Comparison of ENCODE assay signal across 1 cellular context in the genomic region with DNA sequence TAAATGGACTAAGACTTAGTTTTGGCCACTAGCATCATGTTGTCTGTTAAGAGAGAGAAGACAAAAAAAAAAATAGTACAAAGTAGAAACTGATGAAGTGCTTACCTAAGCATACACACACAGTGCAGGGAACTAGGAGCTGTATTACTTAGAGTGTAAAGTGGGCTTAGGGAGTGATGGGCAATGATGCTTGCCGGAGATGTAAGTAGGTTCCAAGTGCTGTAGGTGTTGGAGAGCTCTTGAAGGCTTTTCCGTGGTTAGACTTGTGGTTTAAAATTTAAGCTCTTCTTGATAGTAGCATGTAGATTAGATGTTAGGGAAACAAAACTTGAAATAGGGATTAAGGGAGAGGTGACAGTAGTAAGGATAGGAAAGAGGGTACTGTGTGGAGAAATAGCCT.
TF ChIP-seq lines count a peak whose summit lies in the region.

No MANE protein-coding gene starts in this region.

TF ChIP-seq in WTC11, 78 proteins besides CTCF, POLR2A, EP300 and RAD21 (continued from another document):
- TF ChIP-seq CREM (CRISPR knock-in tag; IDR thresholded peaks at IDR 0.05) = no peak
- TF ChIP-seq, protein P1, sequence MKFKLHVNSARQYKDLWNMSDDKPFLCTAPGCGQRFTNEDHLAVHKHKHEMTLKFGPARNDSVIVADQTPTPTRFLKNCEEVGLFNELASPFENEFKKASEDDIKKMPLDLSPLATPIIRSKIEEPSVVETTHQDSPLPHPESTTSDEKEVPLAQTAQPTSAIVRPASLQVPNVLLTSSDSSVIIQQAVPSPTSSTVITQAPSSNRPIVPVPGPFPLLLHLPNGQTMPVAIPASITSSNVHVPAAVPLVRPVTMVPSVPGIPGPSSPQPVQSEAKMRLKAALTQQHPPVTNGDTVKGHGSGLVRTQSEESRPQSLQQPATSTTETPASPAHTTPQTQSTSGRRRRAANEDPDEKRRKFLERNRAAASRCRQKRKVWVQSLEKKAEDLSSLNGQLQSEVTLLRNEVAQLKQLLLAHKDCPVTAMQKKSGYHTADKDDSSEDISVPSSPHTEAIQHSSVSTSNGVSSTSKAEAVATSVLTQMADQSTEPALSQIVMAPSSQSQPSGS (CRISPR knock-in tag; IDR thresholded peaks at IDR 0.05; ENCODE audit: borderline replicate concordance, low read depth) = no peak
- TF ChIP-seq, protein P2, sequence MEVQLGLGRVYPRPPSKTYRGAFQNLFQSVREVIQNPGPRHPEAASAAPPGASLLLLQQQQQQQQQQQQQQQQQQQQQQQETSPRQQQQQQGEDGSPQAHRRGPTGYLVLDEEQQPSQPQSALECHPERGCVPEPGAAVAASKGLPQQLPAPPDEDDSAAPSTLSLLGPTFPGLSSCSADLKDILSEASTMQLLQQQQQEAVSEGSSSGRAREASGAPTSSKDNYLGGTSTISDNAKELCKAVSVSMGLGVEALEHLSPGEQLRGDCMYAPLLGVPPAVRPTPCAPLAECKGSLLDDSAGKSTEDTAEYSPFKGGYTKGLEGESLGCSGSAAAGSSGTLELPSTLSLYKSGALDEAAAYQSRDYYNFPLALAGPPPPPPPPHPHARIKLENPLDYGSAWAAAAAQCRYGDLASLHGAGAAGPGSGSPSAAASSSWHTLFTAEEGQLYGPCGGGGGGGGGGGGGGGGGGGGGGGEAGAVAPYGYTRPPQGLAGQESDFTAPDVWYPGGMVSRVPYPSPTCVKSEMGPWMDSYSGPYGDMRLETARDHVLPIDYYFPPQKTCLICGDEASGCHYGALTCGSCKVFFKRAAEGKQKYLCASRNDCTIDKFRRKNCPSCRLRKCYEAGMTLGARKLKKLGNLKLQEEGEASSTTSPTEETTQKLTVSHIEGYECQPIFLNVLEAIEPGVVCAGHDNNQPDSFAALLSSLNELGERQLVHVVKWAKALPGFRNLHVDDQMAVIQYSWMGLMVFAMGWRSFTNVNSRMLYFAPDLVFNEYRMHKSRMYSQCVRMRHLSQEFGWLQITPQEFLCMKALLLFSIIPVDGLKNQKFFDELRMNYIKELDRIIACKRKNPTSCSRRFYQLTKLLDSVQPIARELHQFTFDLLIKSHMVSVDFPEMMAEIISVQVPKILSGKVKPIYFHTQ (CRISPR knock-in tag; IDR thresholded peaks at IDR 0.05) = no peak
